8 cellular contexts compared by ENCODE assay signal in the genomic region with DNA sequence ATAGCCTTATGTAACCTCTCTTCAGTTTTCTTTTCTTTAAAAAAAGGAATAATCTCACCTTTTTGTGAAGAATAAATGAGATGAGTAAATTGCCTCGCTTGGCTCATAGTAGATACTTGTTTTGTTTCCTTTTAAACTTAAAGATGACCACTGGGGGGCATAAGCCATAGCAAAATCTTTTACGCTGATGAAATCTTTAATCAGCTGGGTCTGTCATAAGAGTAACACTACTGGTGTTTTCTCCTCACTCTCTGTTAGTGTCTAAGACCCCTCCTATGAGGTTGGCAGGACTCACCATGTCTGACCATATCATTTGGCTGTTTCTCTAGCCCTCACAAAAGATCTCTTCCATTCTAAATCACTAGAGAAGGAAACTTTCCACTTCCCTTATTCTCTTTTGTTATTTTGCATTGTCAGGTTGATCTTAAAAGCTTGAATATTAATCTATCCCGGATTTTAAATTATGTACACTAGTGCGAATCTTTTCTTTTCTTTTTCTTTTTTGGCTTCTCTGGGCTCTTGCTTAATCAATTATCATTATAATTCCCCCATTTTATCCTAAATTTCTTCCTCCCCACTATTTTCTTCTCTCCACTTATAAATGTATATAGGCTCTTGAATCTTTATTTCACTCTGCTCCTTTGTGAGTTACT. TPM values are rescaled to one million over a fixed set of nuclear protein-coding genes. Genes with fewer than 3 reads are reported as not detected.
DNase-seq lines count a peak whose midpoint lies in the region; ATAC-seq and TF ChIP-seq lines count a peak whose summit lies in the region.

No MANE protein-coding gene starts in this region.

- H3K36me3 ChIP-seq in colonic mucosa, result no peaks in the 10 kb centered on the region

- H3K9me3 ChIP-seq in colonic mucosa, result no peaks in the 10 kb centered on the region

- intact Hi-C loops in left cardiac atrium (cut with DNase I) (loop anchor here in 1 of 2 donors (10.0 kb wide), 1 partner anchor 215 kb away; no protein-coding TSS in a partner anchor), Right ventricle myocardium superior (cut with DNase I) (no loop called here), colonic mucosa (cut with DNase I) (no loop called here)

- no peaks in the 10 kb centered on the region for H3K4me1 ChIP-seq in colonic mucosa

- no peak overlapping the region for H3K27ac ChIP-seq in colonic mucosa

- no peak overlapping the region for H3K4me3 ChIP-seq in colonic mucosa

- DNase-seq in left cardiac atrium (no peak), Right ventricle myocardium superior (no peak), NCI-H69 (lab: John Stamatoyannopoulos, UW) (peak; percentile 43), colonic mucosa (no peak), renal cortical epithelial cell (ENCODE audit: low read depth) (peak; percentile 42), anterior cingulate cortex (lab: John Stamatoyannopoulos, UW) (no peak), occipital lobe (lab: John Stamatoyannopoulos, UW) (no peak), activated gamma-delta T cell (lab: John Stamatoyannopoulos, UW) (no peak)

- no peaks in the 10 kb centered on the region for H3K27me3 ChIP-seq in colonic mucosa

- TF ChIP-seq CTCF in colonic mucosa (IDR thresholded peaks at IDR 0.05), result peak; percentile 29

- H3K9ac ChIP-seq in colonic mucosa (ENCODE audit: low read depth in 2 of 2, low read length in 2 of 2), result no peak overlapping the region

- peak; percentile 42 to 65 for ATAC-seq in left cardiac atrium
- no peak for ATAC-seq in Right ventricle myocardium superior (ENCODE audit: poor library complexity)

RNA-seq across cellular contexts. Expression of a gene that starts 12.5 kb away (rescaled TPM):
- total RNA-seq in left cardiac atrium (under 1 TPM in 1 of 2 donors, not detected in 1; 0.68 TPM), Right ventricle myocardium superior (0.94 TPM), colonic mucosa (1 to 10 TPM; 1.4 to 3.8 TPM), renal cortical epithelial cell (not detected in 2 replicates), occipital lobe (0.78 TPM)

RNA-seq across cellular contexts. Expression of a gene that starts 13.0 kb away (rescaled TPM):
- total RNA-seq in left cardiac atrium (under 1 TPM; 0.58 to 0.85 TPM), Right ventricle myocardium superior (0.13 TPM), colonic mucosa (1 to 10 TPM; 4.0 to 7.6 TPM), renal cortical epithelial cell (1.6 and 2.3 TPM in 2 replicates), occipital lobe (71.9 TPM)

RNA-seq across cellular contexts. Expression of a gene that starts 21.8 kb away (rescaled TPM):
- 1 to 10 TPM; 2.2 to 3.4 TPM for total RNA-seq in left cardiac atrium
- 1.7 TPM for total RNA-seq in Right ventricle myocardium superior
- total RNA-seq in colonic mucosa, result 10 to 100 TPM in 1 of 2 donors, 1 to 10 TPM in 1; 5.2 to 11.6 TPM
- total RNA-seq in renal cortical epithelial cell, result 0.75 TPM in 1 of 2 replicates, not detected in the other
- 2.3 TPM for total RNA-seq in occipital lobe

RNA-seq across cellular contexts. Expression of a gene that starts 29.6 kb away (rescaled TPM):
- total RNA-seq in left cardiac atrium (under 1 TPM in 1 of 2 donors, not detected in 1; 0.94 TPM), Right ventricle myocardium superior (not detected), colonic mucosa (1 to 10 TPM in 1 of 2 donors, under 1 TPM in 1; 0.53 to 1.4 TPM), renal cortical epithelial cell (not detected in 2 replicates), occipital lobe (not detected)

RNA-seq across cellular contexts. Expression of a gene that starts 31.7 kb away (rescaled TPM):
- total RNA-seq in left cardiac atrium (10 to 100 TPM in 1 of 2 donors, 1 to 10 TPM in 1; 8.3 to 12.2 TPM), Right ventricle myocardium superior (7.5 TPM), colonic mucosa (10 to 100 TPM; 40.3 to 69.5 TPM), renal cortical epithelial cell (4.0 and 4.6 TPM in 2 replicates), occipital lobe (8.0 TPM)

Comparison
In these comparisons a context has a peak if more than half of its experiments do, and no peak if none do; other contexts are left out.
1. DNase-seq: peak in NCI-H69 (single experiment) and renal cortical epithelial cell (single experiment); none in left cardiac atrium (single experiment), Right ventricle myocardium superior (single experiment), colonic mucosa (single experiment), anterior cingulate cortex (0 of 58), occipital lobe (single experiment) and activated gamma-delta T cell (single experiment).